24 cellular contexts compared by ENCODE assay signal in the genomic region with DNA sequence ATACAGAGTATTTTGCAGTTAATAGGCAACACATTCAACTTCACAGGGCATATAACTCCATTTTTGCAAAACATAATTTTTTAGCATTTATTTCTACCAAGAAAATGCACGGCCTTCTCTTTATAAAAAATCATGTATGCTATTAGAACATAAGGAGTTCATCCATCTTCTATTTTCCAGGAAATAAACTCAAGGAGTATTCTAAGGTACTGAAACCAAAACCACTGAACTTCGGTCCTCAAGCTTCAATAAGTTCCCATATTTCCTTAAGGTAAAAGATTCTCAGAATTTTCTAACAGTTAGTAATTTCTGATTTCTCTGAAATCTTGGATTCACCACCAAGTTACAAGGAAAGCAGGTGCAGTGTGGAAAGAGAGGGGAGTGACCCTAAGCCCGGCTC.
"Had no signal": no experiment of that assay in that cellular context is flagged by ENCODE, and none has a peak within 500 bp of the region (broad histone marks: within the 10 kb centered on the region; RNA-seq: fewer than 3 reads in every experiment).

No MANE protein-coding gene starts in this region.

- H3K4me3 ChIP-seq: colonic mucosa, esophagus squamous epithelium, gastrocnemius medialis, heart right ventricle, left lung, lower lobe of right lung, mucosa of descending colon had no signal

- H3K36me3 ChIP-seq: colonic mucosa, esophagus squamous epithelium, gastrocnemius medialis, heart right ventricle, left lung, lower lobe of right lung had no signal

- H3K4me1 Mint-ChIP-seq: endodermal cell, mesothelial cell of epicardium had no signal

- H3K4me3 Mint-ChIP-seq: dendritic cell treated with granulocyte-macrophage colony-stimulating factor and Interleukin-4, amounts not matched to agents 40 ng/mL and 50 ng/mL, for 4 days; effector memory CD8-positive, alpha-beta T cell; endodermal cell; mesothelial cell of epicardium had no signal

- ATAC-seq: effector memory CD8-positive, alpha-beta T cell; esophagus mucosa; gastrocnemius medialis; heart right ventricle; left cardiac atrium; left lung; left ventricle myocardium superior; lower lobe of right lung; mucosa of descending colon had no signal

- DNase-seq: colonic mucosa; cortex of kidney; effector CD8-positive, alpha-beta T cell; effector memory CD8-positive, alpha-beta T cell; endodermal cell; erythroblast; esophagus squamous epithelium; foreskin fibroblast; foreskin melanocyte; gastrocnemius medialis; glutamatergic neuron; head of caudate nucleus; heart right ventricle; hippocampal formation; left cardiac atrium; left lung; left ventricle myocardium superior; lower lobe of right lung; mesenchymal stem cell; mucosa of descending colon had no signal

- H3K27me3 ChIP-seq: colonic mucosa, esophagus squamous epithelium, gastrocnemius medialis, heart right ventricle, left lung had no signal

- H3K9me3 ChIP-seq: colonic mucosa, esophagus squamous epithelium, gastrocnemius medialis, lower lobe of right lung had no signal

- H3K27me3 Mint-ChIP-seq: dendritic cell treated with granulocyte-macrophage colony-stimulating factor and Interleukin-4, amounts not matched to agents 40 ng/mL and 50 ng/mL, for 4 days; effector memory CD8-positive, alpha-beta T cell had no signal

- H3K27ac ChIP-seq: colonic mucosa, epithelial cell of prostate, esophagus squamous epithelium, gastrocnemius medialis, heart right ventricle, left lung, lower lobe of right lung had no signal

- H3K27ac Mint-ChIP-seq: dendritic cell treated with granulocyte-macrophage colony-stimulating factor and Interleukin-4, amounts not matched to agents 40 ng/mL and 50 ng/mL, for 4 days; effector memory CD8-positive, alpha-beta T cell; endodermal cell; mesothelial cell of epicardium had no signal

- H3K4me1 ChIP-seq: colonic mucosa, heart right ventricle, left lung, lower lobe of right lung had no signal

- H3K9me3 Mint-ChIP-seq: endodermal cell had no signal

- H3K36me3 Mint-ChIP-seq: mesothelial cell of epicardium had no signal
